Comparison of ENCODE assay signal across 8 cellular contexts in the genomic region with DNA sequence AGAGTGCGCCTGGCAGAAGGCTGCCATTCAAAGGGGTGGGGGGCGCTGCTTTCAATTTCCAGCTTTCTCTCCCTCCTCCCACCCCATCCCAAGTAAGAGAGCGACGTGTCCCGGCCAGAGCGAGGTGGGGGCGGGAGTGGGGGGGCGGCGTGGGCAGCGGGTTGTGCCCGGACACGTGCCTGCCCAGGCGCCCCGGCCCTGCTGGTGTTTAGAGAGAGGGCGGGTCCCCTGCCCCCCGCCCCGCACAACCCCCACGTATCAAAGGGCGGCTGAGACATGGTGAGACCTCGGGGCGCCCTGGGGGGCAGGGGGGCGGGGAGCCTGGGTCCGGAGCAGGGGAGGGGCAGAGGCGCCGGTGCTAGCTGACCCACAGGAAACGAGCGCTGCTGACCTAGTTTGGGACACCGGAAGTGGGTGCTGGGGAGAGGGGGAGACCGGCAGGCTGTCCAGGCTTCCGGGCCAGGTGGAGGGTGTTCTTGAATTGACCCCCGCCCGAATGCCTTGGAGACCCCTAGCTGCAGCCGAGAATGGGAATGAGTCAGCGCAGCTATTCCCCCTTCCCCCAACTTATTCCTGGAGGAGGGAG. TPM values are rescaled to one million over a fixed set of nuclear protein-coding genes. Genes with fewer than 3 reads are reported as not detected.
DNase-seq lines count a peak whose midpoint lies in the region; ATAC-seq lines count a peak whose summit lies in the region.

No MANE protein-coding gene starts in this region.

- peak overlapping the region; percentile 89 for H3K27ac Mint-ChIP-seq in activated T-helper 2 cell treated with anti-CD3 and anti-CD28 coated beads, Interferon-gamma antibody, Interleukin-2, Interleukin-4, amounts not matched to agents 10 μg/mL and 5 μg/mL and 100 μg/mL, durations not matched to agents 14 hours and 24 hours and 36 hours

- H3K9me3 Mint-ChIP-seq in activated T-helper 2 cell treated with anti-CD3 and anti-CD28 coated beads, Interferon-gamma antibody, Interleukin-2, Interleukin-4, amounts not matched to agents 10 μg/mL and 5 μg/mL and 100 μg/mL, durations not matched to agents 14 hours and 24 hours and 36 hours = no peaks in the 10 kb centered on the region

- peaks cover 24% of the 10 kb centered on the region for H3K36me3 Mint-ChIP-seq in activated T-helper 2 cell treated with anti-CD3 and anti-CD28 coated beads, Interferon-gamma antibody, Interleukin-2, Interleukin-4, amounts not matched to agents 10 μg/mL and 5 μg/mL and 100 μg/mL, durations not matched to agents 14 hours and 24 hours and 36 hours (ENCODE audit: low read depth)

- intact Hi-C loops in activated T-helper 2 cell treated with anti-CD3 and anti-CD28 coated beads, Interferon-gamma antibody, Interleukin-2, Interleukin-4, amounts not matched to agents 10 μg/mL and 5 μg/mL and 100 μg/mL, durations not matched to agents 14 hours and 24 hours and 36 hours (cut with micrococcal nuclease) = loop anchor here (5.0 to 10.0 kb wide), 4 partner anchors 49 to 447 kb away; partner anchors contain the start of genes PBXIP1 and UBE2Q1
- intact Hi-C loops in Right ventricle myocardium inferior (cut with DNase I) = loop anchor here (2.0 to 5.0 kb wide), 2 partner anchors 21 to 42 kb away; partner anchors contain the start of genes FLAD1 and PYGO2

- H3K36me3 ChIP-seq in HUES64 (ENCODE audit: insufficient read depth, low read length) = no peaks in the 10 kb centered on the region

- no peaks in the 10 kb centered on the region for H3K27me3 Mint-ChIP-seq in activated T-helper 2 cell treated with anti-CD3 and anti-CD28 coated beads, Interferon-gamma antibody, Interleukin-2, Interleukin-4, amounts not matched to agents 10 μg/mL and 5 μg/mL and 100 μg/mL, durations not matched to agents 14 hours and 24 hours and 36 hours (ENCODE audit: low read depth)

- peak; percentile 57 for DNase-seq in COLO668 (lab: John Stamatoyannopoulos, UW; ENCODE audit: unreplicated experiment)
- DNase-seq in activated T-helper 2 cell treated with anti-CD3 and anti-CD28 coated beads, Interferon-gamma antibody, Interleukin-2, Interleukin-4, amounts not matched to agents 10 μg/mL and 5 μg/mL and 100 μg/mL, durations not matched to agents 14 hours and 24 hours and 36 hours (ENCODE audit: low spot score) = no peak
- DNase-seq in Right ventricle myocardium inferior (ENCODE audit: missing footprints) = no peak
- peak in 44 of 56 donors; percentile 17 to 81 (median 53) for DNase-seq in nucleus accumbens (lab: John Stamatoyannopoulos, UW)
- no peak for DNase-seq in GOT3 (lab: John Stamatoyannopoulos, UW)
- no peak for DNase-seq in NCI-H1694 (lab: John Stamatoyannopoulos, UW)

- H3K9ac ChIP-seq in HUES64 (ENCODE audit: low read depth, low read length) = peak overlapping the region; percentile 73

- peak overlapping the region; percentile 94 for H3K4me3 Mint-ChIP-seq in activated T-helper 2 cell treated with anti-CD3 and anti-CD28 coated beads, Interferon-gamma antibody, Interleukin-2, Interleukin-4, amounts not matched to agents 10 μg/mL and 5 μg/mL and 100 μg/mL, durations not matched to agents 14 hours and 24 hours and 36 hours (ENCODE audit: low read depth)

- H3K27ac ChIP-seq in HUES64 (ENCODE audit: low read depth, low read length) = peak overlapping the region; percentile 65; the same call in 1 of the 2 replicates

- no peaks in the 10 kb centered on the region for H3K27me3 ChIP-seq in HUES64 (ENCODE audit: insufficient read depth, low read length)

- no peaks in the 10 kb centered on the region for H3K9me3 ChIP-seq in HUES64 (ENCODE audit: insufficient read depth, low read depth, low read length)

- H3K4me1 ChIP-seq in HUES64 (ENCODE audit: insufficient read depth, low read length) = peaks cover 16% of the 10 kb centered on the region

- WGBS in HUES64 = 1% methylated on average over 22 of the region's 34 CpGs

- peak overlapping the region; percentile 95 for H3K4me3 ChIP-seq in HUES64 (ENCODE audit: low read length)

- peaks cover 38% of the 10 kb centered on the region for H3K4me1 Mint-ChIP-seq in activated T-helper 2 cell treated with anti-CD3 and anti-CD28 coated beads, Interferon-gamma antibody, Interleukin-2, Interleukin-4, amounts not matched to agents 10 μg/mL and 5 μg/mL and 100 μg/mL, durations not matched to agents 14 hours and 24 hours and 36 hours (ENCODE audit: low read depth)

- ATAC-seq in Right ventricle myocardium inferior (peak; percentile 4), HG03469 (IDR thresholded peaks at IDR 0.05; ENCODE audit: unreplicated experiment) (no peak)

RNA-seq across cellular contexts. Expression of gene ZBTB7B, which starts 1.3 kb away (rescaled TPM):
- 13.0 TPM for polyA plus RNA-seq in HUES64 (2013, experiment 1 of 2)
- 9.5 TPM for polyA plus RNA-seq in HUES64 (2013, experiment 2 of 2)
- total RNA-seq in activated T-helper 2 cell treated with anti-CD3 and anti-CD28 coated beads, Interferon-gamma antibody, Interleukin-2, Interleukin-4, amounts not matched to agents 10 μg/mL and 5 μg/mL and 100 μg/mL, durations not matched to agents 14 hours and 24 hours and 36 hours = 147 and 154 TPM in 2 replicates
- total RNA-seq in Right ventricle myocardium inferior = 53.3 TPM

RNA-seq across cellular contexts. Expression of gene LENEP, which starts 10.5 kb away (rescaled TPM):
- not detected for polyA plus RNA-seq in HUES64 (2013, experiment 1 of 2)
- polyA plus RNA-seq in HUES64 (2013, experiment 2 of 2) = not detected
- 0.48 and 2.0 TPM in 2 replicates for total RNA-seq in activated T-helper 2 cell treated with anti-CD3 and anti-CD28 coated beads, Interferon-gamma antibody, Interleukin-2, Interleukin-4, amounts not matched to agents 10 μg/mL and 5 μg/mL and 100 μg/mL, durations not matched to agents 14 hours and 24 hours and 36 hours
- not detected for total RNA-seq in Right ventricle myocardium inferior

RNA-seq across cellular contexts. Expression of gene FLAD1, which starts 20.7 kb away (rescaled TPM):
- polyA plus RNA-seq in HUES64 (2013, experiment 1 of 2) = 58.3 TPM
- polyA plus RNA-seq in HUES64 (2013, experiment 2 of 2) = 49.8 TPM
- total RNA-seq in activated T-helper 2 cell treated with anti-CD3 and anti-CD28 coated beads, Interferon-gamma antibody, Interleukin-2, Interleukin-4, amounts not matched to agents 10 μg/mL and 5 μg/mL and 100 μg/mL, durations not matched to agents 14 hours and 24 hours and 36 hours = 54.9 and 60.2 TPM in 2 replicates
- total RNA-seq in Right ventricle myocardium inferior = 30.8 TPM

RNA-seq across cellular contexts. Expression of gene CKS1B, which starts 29.4 kb away (rescaled TPM):
- polyA plus RNA-seq in HUES64 (2013, experiment 1 of 2) = 351 TPM
- polyA plus RNA-seq in HUES64 (2013, experiment 2 of 2) = 391 TPM
- total RNA-seq in activated T-helper 2 cell treated with anti-CD3 and anti-CD28 coated beads, Interferon-gamma antibody, Interleukin-2, Interleukin-4, amounts not matched to agents 10 μg/mL and 5 μg/mL and 100 μg/mL, durations not matched to agents 14 hours and 24 hours and 36 hours = 169 and 178 TPM in 2 replicates
- total RNA-seq in Right ventricle myocardium inferior = 22.2 TPM

RNA-seq across cellular contexts. Expression of gene DCST2, which starts 29.7 kb away (rescaled TPM):
- polyA plus RNA-seq in HUES64 (2013, experiment 1 of 2) = not detected
- 0.51 TPM for polyA plus RNA-seq in HUES64 (2013, experiment 2 of 2)
- 0.21 and 0.80 TPM in 2 replicates for total RNA-seq in activated T-helper 2 cell treated with anti-CD3 and anti-CD28 coated beads, Interferon-gamma antibody, Interleukin-2, Interleukin-4, amounts not matched to agents 10 μg/mL and 5 μg/mL and 100 μg/mL, durations not matched to agents 14 hours and 24 hours and 36 hours
- total RNA-seq in Right ventricle myocardium inferior = 0.35 TPM

Comparison
In these comparisons a context has a peak if more than half of its experiments do, and no peak if none do; other contexts are left out.
1. DNase-seq: peak in COLO668 (single experiment) and nucleus accumbens (44 of 56); none in activated T-helper 2 cell treated with anti-CD3 and anti-CD28 coated beads, Interferon-gamma antibody, Interleukin-2, Interleukin-4, amounts not matched to agents 10 μg/mL and 5 μg/mL and 100 μg/mL, durations not matched to agents 14 hours and 24 hours and 36 hours (single experiment), Right ventricle myocardium inferior (single experiment), GOT3 (single experiment) and NCI-H1694 (single experiment).